1 cellular context compared by ENCODE assay signal in genomic region chr16:19595043-19595767, GRCh38.
TF ChIP-seq lines count a peak whose summit lies in the region.

No MANE protein-coding gene starts in this region.

TF ChIP-seq in H1, 55 proteins besides CTCF, POLR2A, EP300 and RAD21:
- TF ChIP-seq SIN3A (conservative IDR thresholded peaks at IDR 0.05 in 1 of 2, IDR thresholded peaks at IDR 0.05 in 1 of 2; ENCODE audit: low read depth in 1 of 2, low read length in 2 of 2) (no peak), ATF3 (IDR thresholded peaks at IDR 0.05; ENCODE audit: insufficient read depth, low read depth, low read length) (no peak), KDM1A (IDR thresholded peaks at IDR 0.05; ENCODE audit: borderline replicate concordance, low read length) (no peak), SP4 (IDR thresholded peaks at IDR 0.05; ENCODE audit: low read length) (no peak), ATF2 (IDR thresholded peaks at IDR 0.05; ENCODE audit: low read length) (no peak), JUND (IDR thresholded peaks at IDR 0.05; ENCODE audit: low read length) (no peak), CBX8 (IDR thresholded peaks at IDR 0.05; ENCODE audit: borderline replicate concordance, low read depth, low read length) (no peak), PHF8 (conservative IDR thresholded peaks at IDR 0.05; ENCODE audit: low read depth, low read length) (no peak), SAP30 (IDR thresholded peaks at IDR 0.05; ENCODE audit: insufficient read depth, insufficient replicate concordance, low read length) (no peak), BACH1 (IDR thresholded peaks at IDR 0.05; ENCODE audit: low read length) (no peak), TCF12 (IDR thresholded peaks at IDR 0.05; ENCODE audit: low read depth, low read length) (no peak)
